ENCODE assay signal across 12 cellular contexts in the genomic region with DNA sequence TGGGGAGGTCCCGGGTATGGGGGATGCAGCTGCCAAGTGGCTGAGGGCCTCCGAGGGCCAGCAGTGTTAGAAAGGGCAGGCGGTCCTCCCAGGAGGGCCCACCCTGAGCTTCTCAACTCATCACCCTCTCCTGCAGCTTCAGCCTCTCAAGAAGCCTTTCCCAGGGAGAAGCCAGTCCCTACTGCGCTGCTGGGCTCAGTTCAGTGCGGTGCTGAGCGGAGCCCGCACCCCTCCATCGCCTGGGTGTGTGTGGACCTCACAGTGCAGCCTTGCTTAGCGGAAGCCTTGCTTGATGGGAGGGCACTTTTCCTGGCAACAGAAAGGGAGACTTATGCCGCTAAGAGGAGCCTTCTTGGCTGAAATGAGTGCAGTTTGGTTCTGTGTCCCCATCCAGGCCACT. TPM values are rescaled to one million over a fixed set of nuclear protein-coding genes. Genes with fewer than 3 reads are reported as not detected.
DNase-seq lines count a peak whose midpoint lies in the region; ATAC-seq and TF ChIP-seq lines count a peak whose summit lies in the region.
"Had no signal": no experiment of that assay in that cellular context is flagged by ENCODE, and none has a peak within 500 bp of the region (broad histone marks: within the 10 kb centered on the region; RNA-seq: fewer than 3 reads in every experiment).

No MANE protein-coding gene starts in this region.

- H2BK5ac ChIP-seq in mesenchymal stem cell (ENCODE audit: low read depth, low read length, poor library complexity, severe bottlenecking): no peak overlapping the region

- H3K79me1 ChIP-seq in mesenchymal stem cell (replicated peaks; ENCODE audit: low read length, poor library complexity, severe bottlenecking): peaks cover 4% of the 10 kb centered on the region

- no peak for TF ChIP-seq CTCF in PC-9 (conservative IDR thresholded peaks at IDR 0.05)

- H3K9ac ChIP-seq in mesenchymal stem cell (ENCODE audit: low read length): no peak overlapping the region
- H3K9ac ChIP-seq: GM23248 had no signal

- H4K8ac ChIP-seq in mesenchymal stem cell (ENCODE audit: low read length): peak overlapping the region; percentile 14

- no peak for ATAC-seq in T-helper 17 cell
- no peak for ATAC-seq in stimulated activated naive B cell treated with anti-CD40 and anti-IgM and Interleukin-4, amounts not matched to agents 10 μg/mL and 1 μg/mL and 100 μg/mL, for 72 hours (replicated peaks)

- POLR2A ChIA-PET in PC-9 (lab: Charles Lee; ENCODE audit: unreplicated experiment): interaction anchor here (0.6 kb wide), 1 partner anchor 12 kb away, joined by 3 read pairs; no protein-coding TSS in a partner anchor

- H3K79me2 ChIP-seq in PC-9 (ENCODE audit: low read depth): peaks cover 15% of the 10 kb centered on the region

- no TSS peak for BruUV-seq in PC-9 (replicated peaks; lab: Mats Ljungman, UMichigan)

- H3K4me3 ChIP-seq in mesenchymal stem cell (ENCODE audit: insufficient read depth in 1 of 2, low read depth in 1 of 2, low read length in 2 of 2): no peak overlapping the region
- H3K4me3 ChIP-seq in PC-9: no peak overlapping the region
- H3K4me3 ChIP-seq: GM23248 had no signal

- H2BK12ac ChIP-seq in mesenchymal stem cell (ENCODE audit: low read length in 2 of 2): no peak overlapping the region

- intact Hi-C loops in PC-9 (cut with micrococcal nuclease; ENCODE audit: unreplicated experiment): no loop called here

- H3K36me3 ChIP-seq in mesenchymal stem cell (ENCODE audit: control insufficient read depth in 1 of 2, insufficient read depth in 2 of 2, low read depth in 1 of 2, low read length in 2 of 2) (peaks cover 0 to 9% of the 10 kb centered on the region in 2 experiments), PC-9 (ENCODE audit: low read depth) (no peaks in the 10 kb centered on the region)

- no peak overlapping the region for H3K14ac ChIP-seq in mesenchymal stem cell (ENCODE audit: low read length in 2 of 2)

- H2BK120ac ChIP-seq in mesenchymal stem cell (ENCODE audit: low read depth, low read length): no peak overlapping the region

- no peak overlapping the region for H2BK15ac ChIP-seq in mesenchymal stem cell (ENCODE audit: low read depth, poor library complexity, severe bottlenecking)

- no peaks in the 10 kb centered on the region for H3K27me3 ChIP-seq in mesenchymal stem cell (ENCODE audit: control insufficient read depth in 1 of 2, insufficient read depth in 1 of 2, low read length in 2 of 2)
- H3K27me3 ChIP-seq in PC-9 (ENCODE audit: insufficient read depth, low read depth): no peaks in the 10 kb centered on the region

- H3K4me2 ChIP-seq in mesenchymal stem cell (ENCODE audit: low read length, poor library complexity, severe bottlenecking) (no peak overlapping the region), PC-9 (no peak overlapping the region)

- H4K91ac ChIP-seq in mesenchymal stem cell (ENCODE audit: low read length): no peak overlapping the region

- H3K27me3 Mint-ChIP-seq in T-helper 17 cell: no peaks in the 10 kb centered on the region
- H3K27me3 Mint-ChIP-seq in stimulated activated naive B cell treated with anti-CD40 and anti-IgM and Interleukin-4, amounts not matched to agents 10 μg/mL and 1 μg/mL and 100 μg/mL, for 72 hours: no peaks in the 10 kb centered on the region
- H3K27me3 Mint-ChIP-seq: CD4-positive, CD25-positive, alpha-beta regulatory T cell; IgD-negative memory B cell had no signal

- no peaks in the 10 kb centered on the region for H3K9me3 ChIP-seq in T-helper 17 cell (ENCODE audit: control insufficient read depth, low read length, poor library complexity, severe bottlenecking)
- no peaks in the 10 kb centered on the region for H3K9me3 ChIP-seq in mesenchymal stem cell (ENCODE audit: control insufficient read depth, low read length)
- no peaks in the 10 kb centered on the region for H3K9me3 ChIP-seq in PC-9 (ENCODE audit: insufficient read depth, low read depth)

- peak overlapping the region; percentile 29 for H3K27ac Mint-ChIP-seq in T-helper 17 cell
- H3K27ac Mint-ChIP-seq in stimulated activated naive B cell treated with anti-CD40 and anti-IgM and Interleukin-4, amounts not matched to agents 10 μg/mL and 1 μg/mL and 100 μg/mL, for 72 hours: peak overlapping the region; percentile 77
- H3K27ac Mint-ChIP-seq: CD4-positive, CD25-positive, alpha-beta regulatory T cell; CD8-positive, alpha-beta memory T cell; HFFc6 had no signal

- H3K9me2 ChIP-seq in PC-9 (ENCODE audit: insufficient read depth): no peaks in the 10 kb centered on the region

- CTCF ChIA-PET in PC-9 (lab: Charles Lee): interaction anchor here (0.6 kb wide), 1 partner anchor 377 kb away, joined by 6 read pairs; no protein-coding TSS in a partner anchor

- 95% methylated on average over 10 of the region's 10 CpGs for WGBS in mesenchymal stem cell

- H3K4ac ChIP-seq in mesenchymal stem cell (ENCODE audit: low read depth in 1 of 2, low read length in 2 of 2): no peak overlapping the region

- H4K20me1 ChIP-seq in PC-9 (ENCODE audit: insufficient read depth): peaks cover 7% of the 10 kb centered on the region

- DNase-seq in T-helper 17 cell (no peak), mesenchymal stem cell (no peak), DMS 273 (lab: John Stamatoyannopoulos, UW; ENCODE audit: unreplicated experiment) (no peak), PC-9 (no peak)
- no peak for DNase-seq in stimulated activated naive B cell treated with anti-CD40 and anti-IgM and Interleukin-4, amounts not matched to agents 10 μg/mL and 1 μg/mL and 100 μg/mL, for 72 hours
- DNase-seq: DMS79, HFFc6, KG1 had no signal

- H3K9me3 Mint-ChIP-seq in stimulated activated naive B cell treated with anti-CD40 and anti-IgM and Interleukin-4, amounts not matched to agents 10 μg/mL and 1 μg/mL and 100 μg/mL, for 72 hours: no peaks in the 10 kb centered on the region
- H3K9me3 Mint-ChIP-seq: CD4-positive, CD25-positive, alpha-beta regulatory T cell; CD8-positive, alpha-beta memory T cell; HFFc6; IgD-negative memory B cell had no signal

- H2AK5ac ChIP-seq in mesenchymal stem cell (ENCODE audit: low read length, severe bottlenecking): no peak overlapping the region

- H3K4me1 ChIP-seq in mesenchymal stem cell (ENCODE audit: control insufficient read depth, insufficient read depth, low read depth, low read length) (peaks cover 20% of the 10 kb centered on the region), PC-9 (replicated peaks; ENCODE audit: insufficient read depth) (peaks cover 5% of the 10 kb centered on the region; the same call in 1 of the 2 replicates)

- no peak overlapping the region for H3K27ac ChIP-seq in mesenchymal stem cell (ENCODE audit: low read length, poor library complexity, severe bottlenecking)
- no peak overlapping the region for H3K27ac ChIP-seq in PC-9
- H3K27ac ChIP-seq: GM23248 had no signal

- no peaks in the 10 kb centered on the region for H3K36me3 Mint-ChIP-seq in T-helper 17 cell (ENCODE audit: low read depth)
- peaks cover 2 to 12% of the 10 kb centered on the region in 2 donors for H3K36me3 Mint-ChIP-seq in stimulated activated naive B cell treated with anti-CD40 and anti-IgM and Interleukin-4, amounts not matched to agents 10 μg/mL and 1 μg/mL and 100 μg/mL, for 72 hours
- H3K36me3 Mint-ChIP-seq: CD4-positive, CD25-positive, alpha-beta regulatory T cell; IgD-negative memory B cell had no signal

- peaks cover 6% of the 10 kb centered on the region for H3K4me1 Mint-ChIP-seq in T-helper 17 cell
- peaks cover 6 to 28% of the 10 kb centered on the region in 2 donors for H3K4me1 Mint-ChIP-seq in stimulated activated naive B cell treated with anti-CD40 and anti-IgM and Interleukin-4, amounts not matched to agents 10 μg/mL and 1 μg/mL and 100 μg/mL, for 72 hours

- H3K4me3 Mint-ChIP-seq in T-helper 17 cell: no peak overlapping the region
- no peak overlapping the region for H3K4me3 Mint-ChIP-seq in stimulated activated naive B cell treated with anti-CD40 and anti-IgM and Interleukin-4, amounts not matched to agents 10 μg/mL and 1 μg/mL and 100 μg/mL, for 72 hours
- H3K4me3 Mint-ChIP-seq: CD8-positive, alpha-beta memory T cell; HFFc6; IgD-negative memory B cell had no signal

- H3F3A ChIP-seq in PC-9 (ENCODE audit: insufficient read depth, low read depth): peaks cover 31% of the 10 kb centered on the region

- no peak overlapping the region for H3K18ac ChIP-seq in mesenchymal stem cell (ENCODE audit: low read depth in 1 of 2, low read length in 2 of 2)

- H3K23ac ChIP-seq in mesenchymal stem cell (ENCODE audit: low read length in 2 of 2): no peak overlapping the region

- H2AFZ ChIP-seq in mesenchymal stem cell (ENCODE audit: low read depth, low read length) (no peak overlapping the region), PC-9 (no peak overlapping the region)
- H2AFZ ChIP-seq: GM23248 had no signal

RNA-seq across cellular contexts. Expression of gene APRT, which starts 3.5 kb away (rescaled TPM):
- 100 to 1,000 TPM; 130 to 158 TPM for total RNA-seq in T-helper 17 cell
- polyA plus RNA-seq in mesenchymal stem cell (2013, experiment 1 of 2): 157 TPM
- 164 TPM for polyA plus RNA-seq in mesenchymal stem cell (2013, experiment 2 of 2)
- total RNA-seq in PC-9 (2021): 213 and 226 TPM in 2 replicates

RNA-seq across cellular contexts. Expression of gene CDT1, which starts 11.6 kb away (rescaled TPM):
- total RNA-seq in T-helper 17 cell (1 to 10 TPM in 1 of 2 donors, under 1 TPM in 1; 0.42 to 1.3 TPM), PC-9 (2021) (73.2 and 95.4 TPM in 2 replicates)
- polyA plus RNA-seq in mesenchymal stem cell (2013, experiment 1 of 2): 3.1 TPM
- polyA plus RNA-seq in mesenchymal stem cell (2013, experiment 2 of 2): 3.0 TPM

RNA-seq across cellular contexts. Expression of gene PIEZO1, which starts 30.2 kb away (rescaled TPM):
- total RNA-seq in T-helper 17 cell (100 to 1,000 TPM; 272 to 318 TPM), PC-9 (2021) (391 and 426 TPM in 2 replicates)
- 112 TPM for polyA plus RNA-seq in mesenchymal stem cell (2013, experiment 1 of 2)
- polyA plus RNA-seq in mesenchymal stem cell (2013, experiment 2 of 2): 108 TPM

RNA-seq across cellular contexts. Expression of gene GALNS, which starts 41.5 kb away (rescaled TPM):
- 10 to 100 TPM; 37.2 to 38.6 TPM for total RNA-seq in T-helper 17 cell
- polyA plus RNA-seq in mesenchymal stem cell (2013, experiment 1 of 2): 34.8 TPM
- polyA plus RNA-seq in mesenchymal stem cell (2013, experiment 2 of 2): 32.9 TPM
- total RNA-seq in PC-9 (2021): 62.3 and 75.7 TPM in 2 replicates

RNA-seq across cellular contexts. Expression of gene TRAPPC2L, which starts 41.7 kb away (rescaled TPM):
- total RNA-seq in T-helper 17 cell (10 to 100 TPM; 33.5 to 43.0 TPM), PC-9 (2021) (82.6 and 101 TPM in 2 replicates)
- 111 TPM for polyA plus RNA-seq in mesenchymal stem cell (2013, experiment 1 of 2)
- 108 TPM for polyA plus RNA-seq in mesenchymal stem cell (2013, experiment 2 of 2)

Comparison
In these comparisons a context has a peak if more than half of its experiments do, and no peak if none do; other contexts are left out.
1. RNA of gene CDT1, which starts 11.6 kb away (total RNA-seq): 73.2 to 95.4 TPM in PC-9; 0.42 to 1.3 TPM in T-helper 17 cell; every median in the first group is over 10 times any median in the second.